Comparison of ENCODE assay signal across 14 cellular contexts in the genomic region with DNA sequence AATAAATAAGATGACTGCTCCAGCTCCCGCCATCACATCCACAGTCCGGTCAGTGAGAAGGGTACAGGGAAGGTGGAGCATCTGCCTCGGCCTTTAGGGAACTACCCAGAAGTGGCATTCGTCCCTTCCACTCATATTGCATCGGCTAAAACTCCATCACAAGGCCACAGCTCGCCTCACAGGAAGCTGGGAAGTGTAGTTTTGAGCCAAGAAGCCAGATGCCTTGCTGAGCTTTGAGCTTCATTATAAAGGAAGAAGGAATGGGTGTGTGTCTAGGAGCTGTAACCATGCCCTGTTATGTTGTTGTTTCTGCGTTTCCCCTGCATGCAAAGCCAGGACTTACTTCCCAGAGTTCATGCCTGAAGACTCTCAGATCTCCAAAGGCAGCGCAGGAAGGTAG.
DNase-seq lines count a peak whose midpoint lies in the region; ATAC-seq, FAIRE-seq and TF ChIP-seq lines count a peak whose summit lies in the region.
"Had no signal": no experiment of that assay in that cellular context is flagged by ENCODE, and none has a peak within 500 bp of the region (broad histone marks: within the 10 kb centered on the region; RNA-seq: fewer than 3 reads in every experiment).

No MANE protein-coding gene starts in this region.

- 74 to 79% methylated on average over 8 of the region's 8 CpGs for WGBS in esophagus, 2 donors
- 69% methylated on average over 8 of the region's 8 CpGs for WGBS in suprapubic skin

- peak overlapping the region; percentile 69 for H3K9ac ChIP-seq in muscle layer of colon (ENCODE audit: low read length)

- H3K4me1 ChIP-seq in esophagus (ENCODE audit: control insufficient read depth in 2 of 2, insufficient read depth in 2 of 2, low read length in 1 of 2) (peaks cover 0 to 16% of the 10 kb centered on the region in 2 donors), muscle layer of colon (ENCODE audit: insufficient read depth, low read length) (peaks cover 66% of the 10 kb centered on the region), suprapubic skin (peaks cover 40% of the 10 kb centered on the region), left lung (peaks cover 0 to 18% of the 10 kb centered on the region in 2 donors)

- no peaks in the 10 kb centered on the region for H3K9me3 Mint-ChIP-seq in stimulated activated naive CD8-positive, alpha-beta T cell treated with anti-CD3 and anti-CD28 coated beads, Interleukin-15, amount 100 ng/mL, for 72 hours
- H3K9me3 Mint-ChIP-seq: activated naive CD8-positive, alpha-beta T cell treated with anti-CD3 and anti-CD28 coated beads, Interleukin-2, amount 10 ng/mL, durations not matched to agents 7 days and 5 days had no signal

- FAIRE-seq in RCC 7860 (lab: Jason Lieb, UNC): no peak

- no peak for TF ChIP-seq EP300 in suprapubic skin (IDR thresholded peaks at IDR 0.05)

- no peak overlapping the region for H3K27ac Mint-ChIP-seq in stimulated activated naive CD8-positive, alpha-beta T cell treated with anti-CD3 and anti-CD28 coated beads, Interleukin-15, amount 100 ng/mL, for 72 hours
- H3K27ac Mint-ChIP-seq: activated naive CD8-positive, alpha-beta T cell treated with anti-CD3 and anti-CD28 coated beads, Interleukin-2, amount 10 ng/mL, durations not matched to agents 7 days and 5 days had no signal

- intact Hi-C loops in left lung (cut with DNase I): no loop called here

- H3K4me3 Mint-ChIP-seq in stimulated activated naive CD8-positive, alpha-beta T cell treated with anti-CD3 and anti-CD28 coated beads, Interleukin-15, amount 100 ng/mL, for 72 hours: no peak overlapping the region
- H3K4me3 Mint-ChIP-seq: activated naive CD8-positive, alpha-beta T cell treated with anti-CD3 and anti-CD28 coated beads, Interleukin-2, amount 10 ng/mL, durations not matched to agents 7 days and 5 days had no signal

- H3K27me3 ChIP-seq in esophagus (ENCODE audit: control insufficient read depth in 1 of 2, insufficient read depth in 2 of 2, low read length in 2 of 2) (no peaks in the 10 kb centered on the region), muscle layer of colon (ENCODE audit: control insufficient read depth in 1 of 2, insufficient read depth in 2 of 2, low read length in 2 of 2) (no peaks in the 10 kb centered on the region), suprapubic skin (no peaks in the 10 kb centered on the region), left lung (no peaks in the 10 kb centered on the region)

- H3K4me1 Mint-ChIP-seq in stimulated activated naive CD8-positive, alpha-beta T cell treated with anti-CD3 and anti-CD28 coated beads, Interleukin-15, amount 100 ng/mL, for 72 hours: peaks cover 7% of the 10 kb centered on the region

- H3K4me3 ChIP-seq in esophagus (ENCODE audit: low read depth in 1 of 2, low read length in 2 of 2) (no peak overlapping the region), muscle layer of colon (ENCODE audit: low read depth in 1 of 2, low read length in 2 of 2) (peak overlapping the region; percentile 31 to 47), suprapubic skin (no peak overlapping the region), left lung (no peak overlapping the region)
- H3K4me3 ChIP-seq: lower lobe of right lung, SK-N-MC had no signal

- H3K9me3 ChIP-seq in esophagus (ENCODE audit: control insufficient read depth in 2 of 2, insufficient read depth in 1 of 2, low read depth in 1 of 2, low read length in 1 of 2) (no peaks in the 10 kb centered on the region), muscle layer of colon (ENCODE audit: low read length) (no peaks in the 10 kb centered on the region), suprapubic skin (no peaks in the 10 kb centered on the region), left lung (no peaks in the 10 kb centered on the region)
- H3K9me3 ChIP-seq: lower lobe of right lung had no signal

- no peaks in the 10 kb centered on the region for H3K27me3 Mint-ChIP-seq in stimulated activated naive CD8-positive, alpha-beta T cell treated with anti-CD3 and anti-CD28 coated beads, Interleukin-15, amount 100 ng/mL, for 72 hours

- TF ChIP-seq CTCF in suprapubic skin (IDR thresholded peaks at IDR 0.05): no peak
- no peak for TF ChIP-seq CTCF in left lung (IDR thresholded peaks at IDR 0.05)

- no peaks in the 10 kb centered on the region for H3K36me3 ChIP-seq in esophagus (ENCODE audit: control insufficient read depth in 2 of 2, insufficient read depth in 2 of 2, low read length in 1 of 2)
- no peaks in the 10 kb centered on the region for H3K36me3 ChIP-seq in muscle layer of colon (ENCODE audit: insufficient read depth, low read length)
- H3K36me3 ChIP-seq in suprapubic skin: no peaks in the 10 kb centered on the region
- no peaks in the 10 kb centered on the region for H3K36me3 ChIP-seq in left lung
- H3K36me3 ChIP-seq: lower lobe of right lung, WERI-Rb-1 had no signal

- DNase-seq in M059J (ENCODE audit: low read depth) (peak; percentile 38), suprapubic skin (ENCODE audit: low spot score in 2 of 2) (no peak), RCC 7860 (ENCODE audit: low spot score) (no peak), left lung (no peak)
- DNase-seq in activated CD4-positive, CD25-positive, alpha-beta regulatory T cell (lab: John Stamatoyannopoulos, UW): no peak
- no peak for DNase-seq in stimulated activated naive CD8-positive, alpha-beta T cell treated with anti-CD3 and anti-CD28 coated beads, Interleukin-15, amount 100 ng/mL, for 72 hours
- DNase-seq: activated naive CD8-positive, alpha-beta T cell treated with anti-CD3 and anti-CD28 coated beads, Interleukin-2, amount 10 ng/mL, durations not matched to agents 7 days and 5 days; head of caudate nucleus; lower lobe of right lung; NCI-H1694; WERI-Rb-1 had no signal

- H3K27ac ChIP-seq in esophagus (ENCODE audit: low read depth in 2 of 2, low read length in 1 of 2): peak overlapping the region; percentile 44 to 80
- H3K27ac ChIP-seq in muscle layer of colon (ENCODE audit: low read depth, low read length): peak overlapping the region; percentile 96
- H3K27ac ChIP-seq in suprapubic skin: peak overlapping the region; percentile 78
- H3K27ac ChIP-seq in left lung: peak overlapping the region in 1 of 2 donors; percentile 59
- H3K27ac ChIP-seq: SK-N-MC, WERI-Rb-1 had no signal

- TF ChIP-seq POLR2A in suprapubic skin (IDR thresholded peaks at IDR 0.05): no peak

- no peak for ATAC-seq in stimulated activated naive CD8-positive, alpha-beta T cell treated with anti-CD3 and anti-CD28 coated beads, Interleukin-15, amount 100 ng/mL, for 72 hours
- ATAC-seq in left lung: no peak
- ATAC-seq: lower lobe of right lung had no signal

Comparison
In these comparisons a context has a peak if more than half of its experiments do, and no peak if none do; other contexts are left out.
1. H3K4me3 ChIP-seq: peak in muscle layer of colon (2 of 2); none in esophagus (0 of 2), suprapubic skin (single experiment) and left lung (0 of 2).